ENCODE assay signal across 8 cellular contexts in genomic region chr7:24757799-24758275, GRCh38. TPM values are rescaled to one million over a fixed set of nuclear protein-coding genes. Genes with fewer than 3 reads are reported as not detected.
DNase-seq lines count a peak whose midpoint lies in the region; ATAC-seq and TF ChIP-seq lines count a peak whose summit lies in the region.

No MANE protein-coding gene starts in this region.

- TF ChIP-seq CTCF in ascending aorta (IDR thresholded peaks at IDR 0.05) = peak in 1 of 3 experiments; percentile 8
- TF ChIP-seq CTCF in spleen (IDR thresholded peaks at IDR 0.05 in 8 of 11, conservative IDR thresholded peaks at IDR 0.05 in 3 of 11) = no peak

- TF ChIP-seq POLR2A in spleen (IDR thresholded peaks at IDR 0.05) = no peak

- peak; percentile 58 for ATAC-seq in Right ventricle myocardium inferior
- peak; percentile 9 for ATAC-seq in HG03521 (IDR thresholded peaks at IDR 0.05; ENCODE audit: unreplicated experiment)

- H3K4me3 ChIP-seq in ascending aorta = peak overlapping the region; percentile 78 to 85
- H3K4me3 ChIP-seq in spleen = peak overlapping the region; percentile 48 to 78 (median 62)

- H3K4me1 ChIP-seq in ascending aorta (peaks cover 0 to 4% of the 10 kb centered on the region in 2 donors), spleen (peaks cover 0 to 27% (median 9%) of the 10 kb centered on the region in 6 donors)

- H3K27ac ChIP-seq in ascending aorta (peak overlapping the region; percentile 94 to 95), spleen (peak overlapping the region in 4 of 8 donors; percentile 20 to 55 (median 50))

- H3K36me3 ChIP-seq in ascending aorta (no peaks in the 10 kb centered on the region), spleen (no peaks in the 10 kb centered on the region)

- H3K9me3 ChIP-seq in ascending aorta (no peaks in the 10 kb centered on the region), spleen (no peaks in the 10 kb centered on the region)

- 31 to 55% (median 34%) methylated on average over 14 to 23 of the region's 23 CpGs for WGBS in spleen, 5 donors

- H3K27me3 ChIP-seq in ascending aorta (no peaks in the 10 kb centered on the region), spleen (replicated peaks in 1 of 7) (peaks cover 0 to 71% (median 32%) of the 10 kb centered on the region in 7 donors)

- DNase-seq in Right ventricle myocardium inferior (ENCODE audit: missing footprints) (no peak), cardiac septum (ENCODE audit: low spot score) (no peak), ascending aorta (ENCODE audit: low spot score in 2 of 2) (peak in 1 of 2 donors; percentile 74), iPS-NIHi11 (ENCODE audit: low spot score) (peak; percentile 32), spleen (no peak), SIG-M5 (lab: John Stamatoyannopoulos, UW) (no peak)
- no peak for DNase-seq in stimulated activated CD4-positive, alpha-beta T cell treated with anti-CD3 and anti-CD28 coated beads, Interleukin-4, amount 100 ng/mL, for 4 hours

- intact Hi-C loops in Right ventricle myocardium inferior (cut with DNase I) (no loop called here), cardiac septum (cut with DNase I) (no loop called here), ascending aorta (cut with DNase I) (loop anchor here (2.0 to 5.0 kb wide), 3 partner anchors 183 to 419 kb away; partner anchors contain the start of gene OSBPL3), spleen (cut with DNase I; ENCODE audit: low total_unique reads) (no loop called here)

RNA-seq across cellular contexts. Expression of gene GSDME, which starts 0.6 kb away (rescaled TPM):
- 4.1 TPM for total RNA-seq in Right ventricle myocardium inferior
- 7.5 TPM for total RNA-seq in cardiac septum
- 14.9 TPM for total RNA-seq in ascending aorta
- total RNA-seq in spleen = 1 to 10 TPM; 2.3 to 9.7 (median 4.3) TPM
- polyA plus RNA-seq in spleen = 1 to 10 TPM; 2.3 to 6.0 (median 4.1) TPM
